9 cellular contexts compared by ENCODE assay signal in genomic region chr16:57547524-57547923, GRCh38. TPM values are rescaled to one million over a fixed set of nuclear protein-coding genes. Genes with fewer than 3 reads are reported as not detected.
DNase-seq lines count a peak whose midpoint lies in the region; ATAC-seq and TF ChIP-seq lines count a peak whose summit lies in the region.
"Not testable (repeated sequence)": the region's sequence is repeated elsewhere in the genome, so short reads cannot be mapped to it uniquely, and the experiment has no call there.
"Had no signal": no experiment of that assay in that cellular context is flagged by ENCODE, and none has a peak within 500 bp of the region (broad histone marks: within the 10 kb centered on the region; RNA-seq: fewer than 3 reads in every experiment).

No MANE protein-coding gene starts in this region.

- ATAC-seq in natural killer cell, sciatic nerve: not testable (repeated sequence)

- not testable (repeated sequence) for H3K4me1 ChIP-seq in Peyer's patch, right atrium auricular region

- not testable (repeated sequence) for H3K9me3 Mint-ChIP-seq in natural killer cell

- DNase-seq in Peyer's patch (peak in 2 of 3 donors; percentile 6 to 28), ecto neural progenitor cell (ENCODE audit: low spot score) (peak; percentile 24), right atrium auricular region (ENCODE audit: low spot score) (peak; percentile 32), sciatic nerve (ENCODE audit: low spot score) (peak; percentile 25)
- DNase-seq in activated T-cell treated with anti-CD3 and anti-CD28 coated beads, Interleukin-2, amount 50 U/mL, for 1 hour, result peak; percentile 2
- DNase-seq in natural killer cell, result not testable (repeated sequence)

- TF ChIP-seq CTCF in Peyer's patch (IDR thresholded peaks at IDR 0.05); right atrium auricular region (IDR thresholded peaks at IDR 0.05); natural killer cell (IDR thresholded peaks at IDR 0.05): not testable (repeated sequence)

- not testable (repeated sequence) for H3K27ac ChIP-seq in Peyer's patch, right atrium auricular region

- H3K4me3 Mint-ChIP-seq in natural killer cell, result peak overlapping the region; percentile 91

- not testable (repeated sequence) for H3K27me3 ChIP-seq in Peyer's patch, right atrium auricular region

- H3K9me3 ChIP-seq in Peyer's patch, right atrium auricular region: not testable (repeated sequence)

- intact Hi-C loops in natural killer cell (cut with micrococcal nuclease); sciatic nerve (cut with DNase I): not testable (repeated sequence)

- TF ChIP-seq POLR2A in Peyer's patch (IDR thresholded peaks at IDR 0.05), result not testable (repeated sequence)

- peak overlapping the region; percentile 70 to 92 for H3K27ac Mint-ChIP-seq in natural killer cell

- not testable (repeated sequence) for H3K27me3 Mint-ChIP-seq in natural killer cell (ENCODE audit: low read depth in 2 of 2)

- H3K36me3 Mint-ChIP-seq in natural killer cell, result peaks cover 13% of the 10 kb centered on the region

- H3K4me1 Mint-ChIP-seq in natural killer cell, result peaks cover 86 to 94% of the 10 kb centered on the region in 2 donors

- H3K4me3 ChIP-seq in Peyer's patch, right atrium auricular region: not testable (repeated sequence)

- not testable (repeated sequence) for H3K36me3 ChIP-seq in Peyer's patch, right atrium auricular region

RNA-seq across cellular contexts. Expression of gene ADGRG5, which starts 5.1 kb away (rescaled TPM):
- 10 to 100 TPM in 1 of 4 donors, 1 to 10 TPM in 3; 3.0 to 30.5 (median 4.3) TPM for total RNA-seq in Peyer's patch
- total RNA-seq in right atrium auricular region, result under 1 TPM; 0.08 to 0.44 TPM
- 100 to 1,000 TPM in 1 of 3 donors, 10 to 100 TPM in 2; 83.2 to 118 (median 94.5) TPM for total RNA-seq in natural killer cell
- total RNA-seq in sciatic nerve, result 1.2 TPM
- total RNA-seq: A673, HFFc6, HT1080 had no signal

RNA-seq across cellular contexts. Expression of gene CCDC102A, which starts 11.2 kb away (rescaled TPM):
- 10 to 100 TPM in 1 of 4 donors, 1 to 10 TPM in 3; 1.7 to 10.7 (median 2.5) TPM for total RNA-seq in Peyer's patch
- total RNA-seq in right atrium auricular region, result 10 to 100 TPM; 11.2 to 15.1 TPM
- 10 to 100 TPM; 15.5 to 24.4 (median 17.1) TPM for total RNA-seq in natural killer cell
- total RNA-seq in sciatic nerve, result 14.3 TPM
